10 cellular contexts compared by ENCODE assay signal in the genomic region with DNA sequence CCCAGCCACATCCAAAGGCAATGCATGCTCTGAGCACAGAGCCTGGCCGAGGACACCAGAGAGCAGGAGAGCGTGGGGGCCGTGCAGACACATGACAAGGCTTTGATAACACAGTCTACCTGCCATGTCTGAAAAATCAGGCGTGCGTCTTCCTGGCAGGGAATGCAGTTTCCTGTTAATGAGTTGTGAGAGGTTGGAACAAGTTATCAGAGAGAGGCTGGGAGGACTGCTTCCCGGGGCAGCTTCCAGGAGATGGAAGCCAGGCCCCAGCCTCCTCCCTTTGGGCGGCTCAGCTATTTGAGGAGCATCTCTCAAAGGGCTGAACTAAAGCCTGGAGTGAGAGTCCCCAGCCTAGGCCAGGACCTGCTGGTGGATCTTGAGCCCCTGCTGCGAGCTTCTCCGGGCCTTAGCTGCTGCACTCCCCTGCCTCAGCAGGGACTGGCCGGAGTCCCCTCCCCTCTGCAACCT.
DNase-seq lines count a peak whose midpoint lies in the region; ATAC-seq, FAIRE-seq and TF ChIP-seq lines count a peak whose summit lies in the region.
"Had no signal": no experiment of that assay in that cellular context is flagged by ENCODE, and none has a peak within 500 bp of the region (broad histone marks: within the 10 kb centered on the region; RNA-seq: fewer than 3 reads in every experiment).

No MANE protein-coding gene starts in this region.

- TF ChIP-seq POLR2A in A549 (IDR thresholded peaks at IDR 0.05; ENCODE audit: low read length), result no peak

- TF ChIP-seq EP300 in A549 (IDR thresholded peaks at IDR 0.05), result no peak

- peaks cover 45 to 93% (median 77%) of the 10 kb centered on the region in 4 donors for H3K4me1 Mint-ChIP-seq in naive thymus-derived CD8-positive, alpha-beta T cell

- peak overlapping the region in 1 of 2 experiments; percentile 18; a peak in 2 of 6 replicates for H3K27ac ChIP-seq in A549
- H3K27ac ChIP-seq: C4-2B had no signal

- no peak for FAIRE-seq in A549 (lab: Jason Lieb, UNC)

- no peak for DNase-seq in A549 (ENCODE audit: low read depth in 1 of 2, low spot score in 1 of 2)
- peak; percentile 28 for DNase-seq in NCI-H345 treated with DMSO at 0.1 percent for 48 hours (lab: John Stamatoyannopoulos, UW; ENCODE audit: unreplicated experiment)
- peak; percentile 61 for DNase-seq in fibroblast of pulmonary artery (ENCODE audit: low read depth)
- DNase-seq in naive thymus-derived CD8-positive, alpha-beta T cell, result no peak
- DNase-seq in NCI-H1930 (lab: John Stamatoyannopoulos, UW), result no peak
- DNase-seq in DMS114 treated with DMSO at 0.1 percent for 48 hours (lab: John Stamatoyannopoulos, UW; ENCODE audit: unreplicated experiment), result no peak
- DNase-seq in NCI-H1694 (lab: John Stamatoyannopoulos, UW), result no peak
- DNase-seq: T-cell had no signal

- H3K9me3 Mint-ChIP-seq in naive thymus-derived CD8-positive, alpha-beta T cell, result no peaks in the 10 kb centered on the region
- H3K9me3 Mint-ChIP-seq: T-cell had no signal

- H3K4me3 ChIP-seq in A549 (no peak overlapping the region), fibroblast of pulmonary artery (replicated peaks; ENCODE audit: low read depth, low read length) (no peak overlapping the region)

- 0 out of 3 replicates have a peak, but pooled peaks cover 4% of the 10 kb centered on the region for H3K4me1 ChIP-seq in A549

- peak overlapping the region in 7 of 10 donors; percentile 12 to 70 (median 53) for H3K27ac Mint-ChIP-seq in naive thymus-derived CD8-positive, alpha-beta T cell

- ATAC-seq in A549 (peak; percentile 48 to 56; a peak in 4 of 6 replicates), HG03175 (IDR thresholded peaks at IDR 0.05; ENCODE audit: unreplicated experiment) (no peak)
- no peak for ATAC-seq in naive thymus-derived CD8-positive, alpha-beta T cell

- peaks cover 0 to 12% (median 0%) of the 10 kb centered on the region in 5 donors for H3K27me3 Mint-ChIP-seq in naive thymus-derived CD8-positive, alpha-beta T cell

- TF ChIP-seq RAD21 in A549 (conservative IDR thresholded peaks at IDR 0.05 in 1 of 2, IDR thresholded peaks at IDR 0.05 in 1 of 2), result no peak

- POLR2A ChIA-PET in A549 (lab: Yijun Ruan, JAX), result no interaction called here
- POLR2A ChIA-PET in naive thymus-derived CD8-positive, alpha-beta T cell (lab: Charles Lee), result no interaction called here

- 44% methylated on average over 7 of the region's 10 CpGs for WGBS in A549 (ENCODE audit: missing lambda C conversion rate)

- H3K4me2 ChIP-seq in A549, result no peak overlapping the region

- H3K4me3 Mint-ChIP-seq in naive thymus-derived CD8-positive, alpha-beta T cell, result peak overlapping the region in 3 of 10 donors; percentile 26 to 65 (median 28)

- CTCF ChIA-PET in A549 (lab: Yijun Ruan, JAX), result no interaction called here

- no peaks in the 10 kb centered on the region for H3K9me3 ChIP-seq in A549

- peaks cover 0 to 20% (median 9%) of the 10 kb centered on the region in 3 donors for H3K36me3 Mint-ChIP-seq in naive thymus-derived CD8-positive, alpha-beta T cell

- TF ChIP-seq CTCF in A549 (IDR thresholded peaks at IDR 0.05) (no peak), fibroblast of pulmonary artery (IDR thresholded peaks at IDR 0.05; ENCODE audit: low read length, missing control alignments) (no peak)

TF ChIP-seq in A549, 52 proteins besides CTCF, POLR2A, EP300 and RAD21:
- TF ChIP-seq EHF (CRISPR knock-in tag; IDR thresholded peaks at IDR 0.05) (no peak), HOXB13 (CRISPR knock-in tag; IDR thresholded peaks at IDR 0.05; ENCODE audit: low read depth) (no peak), SREBF2 (IDR thresholded peaks at IDR 0.05) (no peak), ZNF302 (CRISPR knock-in tag; IDR thresholded peaks at IDR 0.05) (no peak), CBX2 (IDR thresholded peaks at IDR 0.05; ENCODE audit: borderline replicate concordance, low read depth) (no peak)
- TF ChIP-seq, protein P1, sequence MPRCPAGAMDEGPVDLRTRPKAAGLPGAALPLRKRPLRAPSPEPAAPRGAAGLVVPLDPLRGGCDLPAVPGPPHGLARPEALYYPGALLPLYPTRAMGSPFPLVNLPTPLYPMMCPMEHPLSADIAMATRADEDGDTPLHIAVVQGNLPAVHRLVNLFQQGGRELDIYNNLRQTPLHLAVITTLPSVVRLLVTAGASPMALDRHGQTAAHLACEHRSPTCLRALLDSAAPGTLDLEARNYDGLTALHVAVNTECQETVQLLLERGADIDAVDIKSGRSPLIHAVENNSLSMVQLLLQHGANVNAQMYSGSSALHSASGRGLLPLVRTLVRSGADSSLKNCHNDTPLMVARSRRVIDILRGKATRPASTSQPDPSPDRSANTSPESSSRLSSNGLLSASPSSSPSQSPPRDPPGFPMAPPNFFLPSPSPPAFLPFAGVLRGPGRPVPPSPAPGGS (IDR thresholded peaks at IDR 0.05), result no peak

Comparison
In these comparisons a context has a peak if more than half of its experiments do, and no peak if none do; other contexts are left out.
1. ATAC-seq: peak in A549 (2 of 2); none in naive thymus-derived CD8-positive, alpha-beta T cell (0 of 2) and HG03175 (single experiment).
2. DNase-seq: peak in NCI-H345 treated with DMSO at 0.1 percent for 48 hours (single experiment) and fibroblast of pulmonary artery (single experiment); none in A549 (0 of 2), naive thymus-derived CD8-positive, alpha-beta T cell (0 of 10), NCI-H1930 (0 of 2), DMS114 treated with DMSO at 0.1 percent for 48 hours (single experiment) and NCI-H1694 (single experiment).